ENCODE assay signal across 9 cellular contexts in the genomic region with DNA sequence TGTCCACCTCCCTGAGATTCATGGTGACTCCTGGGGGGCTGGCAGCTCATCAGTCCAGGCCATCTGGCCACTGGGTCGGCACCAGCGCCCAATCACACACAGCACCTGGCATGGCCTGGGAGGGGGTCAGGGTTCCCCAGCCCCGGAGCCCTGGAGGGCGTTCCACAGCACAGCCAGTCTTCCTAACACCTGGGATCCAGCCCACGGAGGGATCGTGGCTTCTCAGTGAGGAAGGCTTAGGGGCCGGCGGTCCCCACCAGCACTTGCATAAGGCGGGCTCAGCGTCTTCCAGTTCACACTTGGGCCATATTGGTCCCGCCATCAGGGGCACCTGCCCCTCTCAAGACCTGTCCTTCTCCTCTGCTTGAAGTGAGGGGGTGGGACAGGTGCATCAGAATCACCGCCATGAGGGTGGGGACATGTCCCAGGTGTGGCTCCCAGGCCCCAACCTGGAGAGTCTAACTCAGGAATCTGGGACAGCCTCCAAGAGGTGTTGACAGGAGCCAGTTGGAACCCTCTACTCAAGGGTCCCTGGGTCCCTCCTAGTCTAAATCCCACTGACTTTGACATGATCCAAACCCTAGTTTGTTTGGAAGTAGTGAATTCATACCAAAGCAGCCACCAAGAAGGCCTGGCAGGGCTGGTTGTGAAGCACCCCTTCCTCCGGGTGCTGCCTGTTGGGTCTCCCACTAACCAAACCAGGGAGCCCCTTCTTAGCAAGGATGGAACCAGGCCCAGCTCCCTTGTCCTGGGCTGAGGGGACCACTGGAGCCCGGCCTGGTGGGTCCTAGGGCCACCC. TPM values are rescaled to one million over a fixed set of nuclear protein-coding genes. Genes with fewer than 3 reads are reported as not detected.
DNase-seq lines count a peak whose midpoint lies in the region; ATAC-seq and TF ChIP-seq lines count a peak whose summit lies in the region.
"Not testable (repeated sequence)": the region's sequence is repeated elsewhere in the genome, so short reads cannot be mapped to it uniquely, and the experiment has no call there.
"Had no signal": no experiment of that assay in that cellular context is flagged by ENCODE, and none has a peak within 500 bp of the region (broad histone marks: within the 10 kb centered on the region; RNA-seq: fewer than 3 reads in every experiment).

No MANE protein-coding gene starts in this region.

- intact Hi-C loops in heart right ventricle (cut with DNase I); sciatic nerve (cut with DNase I); aorta (cut with DNase I): not testable (repeated sequence)

- 85 to 91% methylated on average over 14 of the region's 14 CpGs for WGBS in heart right ventricle, 2 donors
- 94 to 95% methylated on average over 14 of the region's 14 CpGs for WGBS in aorta, 2 donors

- H3K4me1 ChIP-seq in heart right ventricle; aorta (ENCODE audit: control insufficient read depth in 1 of 2, insufficient read depth in 2 of 2, low read length in 2 of 2): not testable (repeated sequence)

- TF ChIP-seq CTCF in GM12875 (IDR thresholded peaks at IDR 0.05; ENCODE audit: borderline replicate concordance, insufficient read depth, low read depth, low read length); heart right ventricle (IDR thresholded peaks at IDR 0.05): not testable (repeated sequence)

- peak in 5 of 8 donors; percentile 5 to 11 (median 7) for ATAC-seq in heart right ventricle
- ATAC-seq in sciatic nerve: peak; percentile 4
- peak; percentile 30 for ATAC-seq in aorta (ENCODE audit: low FRiP score)

- not testable (repeated sequence) for TF ChIP-seq RAD21 in Ishikawa (IDR thresholded peaks at IDR 0.05; ENCODE audit: low read depth)

- DNase-seq in activated CD8-positive, alpha-beta memory T cell treated with anti-CD3 and anti-CD28 coated beads for 24 hours: peak; percentile 64
- peak; percentile 12 for DNase-seq in dedifferentiated amniotic fluid mesenchymal stem cell (ENCODE audit: extremely low spot score)
- DNase-seq in heart right ventricle; sciatic nerve (ENCODE audit: low spot score): not testable (repeated sequence)
- DNase-seq in mesenteric fat pad (ENCODE audit: low spot score): peak; percentile 92
- DNase-seq in aorta: peak in 1 of 2 donors; percentile 79

- H3K36me3 ChIP-seq in heart right ventricle; aorta (ENCODE audit: control insufficient read depth in 1 of 2, insufficient read depth in 2 of 2, low read length in 1 of 2): not testable (repeated sequence)

- H3K27me3 ChIP-seq in heart right ventricle: peaks cover 0 to 54% (median 34%) of the 10 kb centered on the region in 7 donors
- H3K27me3 ChIP-seq in aorta (ENCODE audit: control insufficient read depth in 1 of 2, insufficient read depth in 2 of 2, low read length in 1 of 2): not testable (repeated sequence)

- peak overlapping the region; percentile 5 for H3K4me3 ChIP-seq in GM12875 (ENCODE audit: low read depth, low read length)
- not testable (repeated sequence) for H3K4me3 ChIP-seq in heart right ventricle; aorta (ENCODE audit: low read length in 2 of 2)

- H3K27ac ChIP-seq in heart right ventricle; aorta (ENCODE audit: low read depth in 1 of 2, low read length in 2 of 2): not testable (repeated sequence)

- H3K9me3 ChIP-seq in heart right ventricle; aorta (ENCODE audit: control insufficient read depth, low read length): not testable (repeated sequence)

- not testable (repeated sequence) for TF ChIP-seq EP300 in Ishikawa (IDR thresholded peaks at IDR 0.05; ENCODE audit: borderline replicate concordance)

TF ChIP-seq in Ishikawa, 13 proteins besides CTCF, POLR2A, EP300 and RAD21:
- 0 out of 2 replicates have a peak, but pooled peaks have one; percentile 10 for TF ChIP-seq EGR1 (IDR thresholded peaks at IDR 0.05)

RNA-seq across cellular contexts. Expression of a gene that starts 22.0 kb away (rescaled TPM):
- total RNA-seq in heart right ventricle: 1,000 to 10,000 TPM in 8 of 10 donors, 100 to 1,000 TPM in 2; 635 to 5,242 (median 1,949) TPM
- polyA plus RNA-seq in heart right ventricle: not detected
- 6,165 TPM for total RNA-seq in mesenteric fat pad
- total RNA-seq in sciatic nerve: 13,769 TPM
- 1,000 to 10,000 TPM; 7,231 to 8,154 TPM for total RNA-seq in aorta
- polyA plus RNA-seq in aorta: not detected
- polyA plus RNA-seq: adrenal gland had no signal

RNA-seq across cellular contexts. Expression of a gene that starts 51.6 kb away (rescaled TPM):
- 1,000 to 10,000 TPM in 8 of 10 donors, 100 to 1,000 TPM in 2; 635 to 5,242 (median 1,949) TPM for total RNA-seq in heart right ventricle
- not detected for polyA plus RNA-seq in heart right ventricle
- 6,165 TPM for total RNA-seq in mesenteric fat pad
- total RNA-seq in sciatic nerve: 13,769 TPM
- total RNA-seq in aorta: 1,000 to 10,000 TPM; 7,231 to 8,154 TPM
- polyA plus RNA-seq in aorta: not detected
- polyA plus RNA-seq: adrenal gland had no signal
